Comparison of ENCODE assay signal across 21 cellular contexts in genomic region chr2:208112969-208113368, GRCh38. TPM values are rescaled to one million over a fixed set of nuclear protein-coding genes. Genes with fewer than 3 reads are reported as not detected.
DNase-seq lines count a peak whose midpoint lies in the region; ATAC-seq and TF ChIP-seq lines count a peak whose summit lies in the region.
"Had no signal": no experiment of that assay in that cellular context is flagged by ENCODE, and none has a peak within 500 bp of the region (broad histone marks: within the 10 kb centered on the region; RNA-seq: fewer than 3 reads in every experiment).

No MANE protein-coding gene starts in this region.

- no TSS peak for BruUV-seq in Calu3 (replicated peaks; lab: Mats Ljungman, UMichigan)

- H3K27ac ChIP-seq in iPS-20b (ENCODE audit: low read length) (peak overlapping the region; percentile 74), left lung (no peak overlapping the region)
- H3K27ac ChIP-seq: uterus had no signal

- CTCF ChIA-PET in Calu3 (lab: Charles Lee): no interaction called here

- intact Hi-C loops in Calu3 (cut with micrococcal nuclease; ENCODE audit: unreplicated experiment) (no loop called here), left lung (cut with DNase I) (no loop called here)

- no peaks in the 10 kb centered on the region for H3K9me3 ChIP-seq in iPS-20b (ENCODE audit: insufficient read depth, low read depth, low read length)
- no peaks in the 10 kb centered on the region for H3K9me3 ChIP-seq in left lung
- H3K9me3 ChIP-seq: uterus had no signal

- H3K27me3 ChIP-seq in iPS-20b (ENCODE audit: insufficient read depth, low read length): no peaks in the 10 kb centered on the region
- peaks cover 13 to 15% of the 10 kb centered on the region in 2 donors for H3K27me3 ChIP-seq in left lung
- H3K27me3 ChIP-seq: uterus had no signal

- no peaks in the 10 kb centered on the region for H3K9me3 Mint-ChIP-seq in Calu3 (ENCODE audit: low read depth, unreplicated experiment)
- H3K9me3 Mint-ChIP-seq in stimulated activated effector memory CD8-positive, alpha-beta T cell treated with anti-CD3 and anti-CD28 coated beads, Interleukin-12 subunit alpha, Interleukin-12 subunit beta, amount 100 ng/mL, for 72 hours: no peaks in the 10 kb centered on the region
- H3K9me3 Mint-ChIP-seq: activated T-helper 1 cell treated with anti-CD3 and anti-CD28 coated beads, Interleukin-12 subunit alpha, Interleukin-12 subunit beta, Interleukin-2, Interleukin-4 antibody, amounts not matched to agents 30 ng/mL and 10 ng/mL and 1 ng/mL, durations not matched to agents 14 hours and 24 hours and 36 hours; T-helper 1 cell treated with Interleukin-12 subunit alpha and Interleukin-12 subunit beta and Interleukin-4 antibody, amounts not matched to agents 30 μg/mL and 1 μg/mL, for 36 hours had no signal

- no peak overlapping the region for H3K27ac Mint-ChIP-seq in Calu3 (ENCODE audit: unreplicated experiment)
- H3K27ac Mint-ChIP-seq in stimulated activated effector memory CD8-positive, alpha-beta T cell treated with anti-CD3 and anti-CD28 coated beads, Interleukin-12 subunit alpha, Interleukin-12 subunit beta, amount 100 ng/mL, for 72 hours: no peak overlapping the region
- H3K27ac Mint-ChIP-seq: activated T-helper 1 cell treated with anti-CD3 and anti-CD28 coated beads, Interleukin-12 subunit alpha, Interleukin-12 subunit beta, Interleukin-2, Interleukin-4 antibody, amounts not matched to agents 30 ng/mL and 10 ng/mL and 1 ng/mL, durations not matched to agents 14 hours and 24 hours and 36 hours; progenitor cell of endocrine pancreas; T-helper 1 cell treated with Interleukin-12 subunit alpha and Interleukin-12 subunit beta and Interleukin-4 antibody, amounts not matched to agents 30 μg/mL and 1 μg/mL, for 36 hours had no signal

- no peaks in the 10 kb centered on the region for H3K27me3 Mint-ChIP-seq in Calu3 (ENCODE audit: unreplicated experiment)

- H3K4me1 Mint-ChIP-seq in Calu3 (ENCODE audit: low read depth, unreplicated experiment): no peaks in the 10 kb centered on the region
- no peaks in the 10 kb centered on the region for H3K4me1 Mint-ChIP-seq in stimulated activated effector memory CD8-positive, alpha-beta T cell treated with anti-CD3 and anti-CD28 coated beads, Interleukin-12 subunit alpha, Interleukin-12 subunit beta, amount 100 ng/mL, for 72 hours

- no peak for TF ChIP-seq CTCF in Calu3 (IDR thresholded peaks at IDR 0.05; ENCODE audit: unreplicated experiment)
- TF ChIP-seq CTCF in left lung (IDR thresholded peaks at IDR 0.05): no peak

- DNase-seq in Calu3 (peak; percentile 8), NCI-H128 (lab: John Stamatoyannopoulos, UW; ENCODE audit: unreplicated experiment) (peak; percentile 54), NCI-H748 treated with DMSO at 0.1 percent for 48 hours (lab: John Stamatoyannopoulos, UW) (peak; percentile 63), left lung (no peak), pons (ENCODE audit: low spot score) (no peak)
- DNase-seq in stimulated activated effector memory CD8-positive, alpha-beta T cell treated with anti-CD3 and anti-CD28 coated beads, Interleukin-12 subunit alpha, Interleukin-12 subunit beta, amount 100 ng/mL, for 72 hours (ENCODE audit: low spot score in 2 of 2): no peak
- DNase-seq: activated CD4-positive, alpha-beta T cell treated with anti-CD3 and anti-CD28 coated beads for 48 hours; amygdala; cortex of kidney; DND-41; GOT3; midbrain; MM.1S; OCI-M1; uterus had no signal

- H3K9ac ChIP-seq in iPS-20b (ENCODE audit: low read depth, low read length): peak overlapping the region; percentile 55; the same call in 1 of the 2 replicates

- no peaks in the 10 kb centered on the region for H3K36me3 Mint-ChIP-seq in Calu3 (ENCODE audit: insufficient read depth, unreplicated experiment)
- no peaks in the 10 kb centered on the region for H3K36me3 Mint-ChIP-seq in stimulated activated effector memory CD8-positive, alpha-beta T cell treated with anti-CD3 and anti-CD28 coated beads, Interleukin-12 subunit alpha, Interleukin-12 subunit beta, amount 100 ng/mL, for 72 hours

- ATAC-seq in left lung: no peak
- ATAC-seq in HG03097 (IDR thresholded peaks at IDR 0.05; ENCODE audit: low FRiP score, unreplicated experiment): no peak
- ATAC-seq in stimulated activated effector memory CD8-positive, alpha-beta T cell treated with anti-CD3 and anti-CD28 coated beads, Interleukin-12 subunit alpha, Interleukin-12 subunit beta, amount 100 ng/mL, for 72 hours: no peak
- ATAC-seq: GM12878 had no signal

- H3K4me3 ChIP-seq in iPS-20b (ENCODE audit: low read length) (peak overlapping the region; percentile 62), left lung (no peak overlapping the region)
- H3K4me3 ChIP-seq: GM12878 had no signal

- H3K4me3 Mint-ChIP-seq in Calu3 (ENCODE audit: low read depth, unreplicated experiment): no peak overlapping the region
- H3K4me3 Mint-ChIP-seq in stimulated activated effector memory CD8-positive, alpha-beta T cell treated with anti-CD3 and anti-CD28 coated beads, Interleukin-12 subunit alpha, Interleukin-12 subunit beta, amount 100 ng/mL, for 72 hours: no peak overlapping the region
- H3K4me3 Mint-ChIP-seq: activated T-helper 1 cell treated with anti-CD3 and anti-CD28 coated beads, Interleukin-12 subunit alpha, Interleukin-12 subunit beta, Interleukin-2, Interleukin-4 antibody, amounts not matched to agents 30 ng/mL and 10 ng/mL and 1 ng/mL, durations not matched to agents 14 hours and 24 hours and 36 hours; T-helper 1 cell treated with Interleukin-12 subunit alpha and Interleukin-12 subunit beta and Interleukin-4 antibody, amounts not matched to agents 30 μg/mL and 1 μg/mL, for 36 hours had no signal

- peaks cover 12% of the 10 kb centered on the region; the same call in 1 of the 2 replicates for H3K4me1 ChIP-seq in iPS-20b (ENCODE audit: insufficient read depth, low read length)
- no peaks in the 10 kb centered on the region for H3K4me1 ChIP-seq in left lung
- H3K4me1 ChIP-seq: uterus had no signal

- no peaks in the 10 kb centered on the region for H3K36me3 ChIP-seq in iPS-20b (ENCODE audit: insufficient read depth, low read depth, low read length)
- no peaks in the 10 kb centered on the region for H3K36me3 ChIP-seq in left lung
- H3K36me3 ChIP-seq: uterus had no signal

RNA-seq across cellular contexts. Expression of gene CRYGD, which starts 11.4 kb away (rescaled TPM):
- not detected in 2 replicates for total RNA-seq in Calu3 (2022)
- total RNA-seq in left lung: not detected
- total RNA-seq: activated T-helper 1 cell treated with anti-CD3 and anti-CD28 coated beads, Interleukin-12 subunit alpha, Interleukin-12 subunit beta, Interleukin-2, Interleukin-4 antibody, amounts not matched to agents 30 ng/mL and 10 ng/mL and 1 ng/mL, durations not matched to agents 14 hours and 24 hours and 36 hours; GM12878; progenitor cell of endocrine pancreas; uterus had no signal

RNA-seq across cellular contexts. Expression of gene CRYGC, which starts 16.7 kb away (rescaled TPM):
- total RNA-seq in Calu3 (2022): not detected in 2 replicates
- not detected for total RNA-seq in left lung
- total RNA-seq: activated T-helper 1 cell treated with anti-CD3 and anti-CD28 coated beads, Interleukin-12 subunit alpha, Interleukin-12 subunit beta, Interleukin-2, Interleukin-4 antibody, amounts not matched to agents 30 ng/mL and 10 ng/mL and 1 ng/mL, durations not matched to agents 14 hours and 24 hours and 36 hours; GM12878; progenitor cell of endocrine pancreas; uterus had no signal

RNA-seq across cellular contexts. Expression of gene CRYGB, which starts 33.0 kb away (rescaled TPM):
- not detected in 2 replicates for total RNA-seq in Calu3 (2022)
- not detected for total RNA-seq in left lung
- total RNA-seq: activated T-helper 1 cell treated with anti-CD3 and anti-CD28 coated beads, Interleukin-12 subunit alpha, Interleukin-12 subunit beta, Interleukin-2, Interleukin-4 antibody, amounts not matched to agents 30 ng/mL and 10 ng/mL and 1 ng/mL, durations not matched to agents 14 hours and 24 hours and 36 hours; GM12878; progenitor cell of endocrine pancreas; uterus had no signal

RNA-seq across cellular contexts. Expression of gene CRYGA, which starts 50.4 kb away (rescaled TPM):
- total RNA-seq in Calu3 (2022): not detected in 2 replicates
- total RNA-seq in left lung: not detected
- total RNA-seq: activated T-helper 1 cell treated with anti-CD3 and anti-CD28 coated beads, Interleukin-12 subunit alpha, Interleukin-12 subunit beta, Interleukin-2, Interleukin-4 antibody, amounts not matched to agents 30 ng/mL and 10 ng/mL and 1 ng/mL, durations not matched to agents 14 hours and 24 hours and 36 hours; GM12878; progenitor cell of endocrine pancreas; uterus had no signal

Comparison
In these comparisons a context has a peak if more than half of its experiments do, and no peak if none do; other contexts are left out.
1. DNase-seq: peak in Calu3 (single experiment), NCI-H128 (single experiment) and NCI-H748 treated with DMSO at 0.1 percent for 48 hours (single experiment); none in left lung (0 of 2), pons (single experiment) and stimulated activated effector memory CD8-positive, alpha-beta T cell treated with anti-CD3 and anti-CD28 coated beads, Interleukin-12 subunit alpha, Interleukin-12 subunit beta, amount 100 ng/mL, for 72 hours (0 of 2).